In the genomic region with DNA sequence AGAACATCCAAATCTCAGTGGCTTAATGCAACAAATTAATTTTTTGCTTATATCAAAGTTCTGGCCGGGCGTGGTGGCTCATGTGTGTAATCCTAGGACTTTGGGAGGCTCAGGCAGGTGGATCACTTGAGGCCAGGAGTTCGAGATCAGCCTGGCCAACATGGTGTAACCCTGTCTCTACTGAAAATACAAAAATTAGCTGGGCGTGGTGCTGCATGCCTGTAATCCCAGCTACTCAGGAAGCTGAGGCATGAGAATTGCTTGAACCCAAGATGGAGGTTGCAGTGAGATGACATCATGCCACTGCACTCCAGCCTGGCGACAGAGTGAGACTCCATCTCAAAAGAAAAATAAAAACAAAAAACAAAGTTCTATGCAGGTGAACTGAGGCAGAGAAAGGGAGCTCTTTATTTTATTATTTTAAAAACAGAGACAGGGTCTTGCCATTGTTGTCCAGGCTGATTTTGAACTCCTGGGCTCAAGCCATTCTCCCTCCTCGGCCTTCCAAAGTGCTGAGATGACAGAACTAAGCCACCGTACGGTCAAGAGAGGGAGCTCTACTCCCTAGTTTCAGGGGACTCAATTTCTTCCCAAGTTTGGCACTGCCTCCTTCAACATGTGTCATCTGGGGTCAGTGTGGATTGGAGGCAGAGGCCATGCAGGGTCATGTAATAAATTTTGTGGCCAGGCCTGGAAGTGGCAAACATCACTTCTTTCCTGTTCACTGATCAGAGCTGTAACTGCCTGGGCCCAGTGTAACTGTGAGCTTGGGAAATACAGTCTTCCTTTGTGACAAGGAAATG, we compare ENCODE assay signal across 1 cellular context.
TF ChIP-seq lines count a peak whose summit lies in the region.

No MANE protein-coding gene starts in this region.

TF ChIP-seq in K562, 482 proteins besides CTCF, POLR2A, EP300 and RAD21 (continues in another document):
- TF ChIP-seq MAFF (IDR thresholded peaks at IDR 0.05; ENCODE audit: low read length) = peak; percentile 95
- no peak for TF ChIP-seq ZNF384 (IDR thresholded peaks at IDR 0.05; ENCODE audit: low read depth, low read length)
- TF ChIP-seq, protein P1, sequence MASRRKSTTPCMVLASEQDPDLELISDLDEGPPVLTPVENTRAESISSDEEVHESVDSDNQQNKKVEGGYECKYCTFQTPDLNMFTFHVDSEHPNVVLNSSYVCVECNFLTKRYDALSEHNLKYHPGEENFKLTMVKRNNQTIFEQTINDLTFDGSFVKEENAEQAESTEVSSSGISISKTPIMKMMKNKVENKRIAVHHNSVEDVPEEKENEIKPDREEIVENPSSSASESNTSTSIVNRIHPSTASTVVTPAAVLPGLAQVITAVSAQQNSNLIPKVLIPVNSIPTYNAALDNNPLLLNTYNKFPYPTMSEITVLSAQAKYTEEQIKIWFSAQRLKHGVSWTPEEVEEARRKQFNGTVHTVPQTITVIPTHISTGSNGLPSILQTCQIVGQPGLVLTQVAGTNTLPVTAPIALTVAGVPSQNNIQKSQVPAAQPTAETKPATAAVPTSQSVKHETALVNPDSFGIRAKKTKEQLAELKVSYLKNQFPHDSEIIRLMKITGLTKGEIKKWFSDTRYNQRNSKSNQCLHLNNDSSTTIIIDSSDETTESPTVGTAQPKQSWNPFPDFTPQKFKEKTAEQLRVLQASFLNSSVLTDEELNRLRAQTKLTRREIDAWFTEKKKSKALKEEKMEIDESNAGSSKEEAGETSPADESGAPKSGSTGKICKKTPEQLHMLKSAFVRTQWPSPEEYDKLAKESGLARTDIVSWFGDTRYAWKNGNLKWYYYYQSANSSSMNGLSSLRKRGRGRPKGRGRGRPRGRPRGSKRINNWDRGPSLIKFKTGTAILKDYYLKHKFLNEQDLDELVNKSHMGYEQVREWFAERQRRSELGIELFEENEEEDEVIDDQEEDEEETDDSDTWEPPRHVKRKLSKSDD (conservative IDR thresholded peaks at IDR 0.05; ENCODE audit: low read length) = no peak
- 0 out of 2 replicates have a peak, but pooled peaks have one; percentile 12 for TF ChIP-seq PYGO2 (tag; IDR thresholded peaks at IDR 0.05)
- TF ChIP-seq, protein P2, sequence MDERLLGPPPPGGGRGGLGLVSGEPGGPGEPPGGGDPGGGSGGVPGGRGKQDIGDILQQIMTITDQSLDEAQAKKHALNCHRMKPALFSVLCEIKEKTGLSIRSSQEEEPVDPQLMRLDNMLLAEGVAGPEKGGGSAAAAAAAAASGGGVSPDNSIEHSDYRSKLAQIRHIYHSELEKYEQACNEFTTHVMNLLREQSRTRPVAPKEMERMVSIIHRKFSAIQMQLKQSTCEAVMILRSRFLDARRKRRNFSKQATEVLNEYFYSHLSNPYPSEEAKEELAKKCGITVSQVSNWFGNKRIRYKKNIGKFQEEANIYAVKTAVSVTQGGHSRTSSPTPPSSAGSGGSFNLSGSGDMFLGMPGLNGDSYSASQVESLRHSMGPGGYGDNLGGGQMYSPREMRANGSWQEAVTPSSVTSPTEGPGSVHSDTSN (CRISPR knock-in tag; IDR thresholded peaks at IDR 0.05; ENCODE audit: low read depth) = no peak
- TF ChIP-seq, protein P2 (tag; conservative IDR thresholded peaks at IDR 0.05; ENCODE audit: low read depth) = peak; percentile 90
- TF ChIP-seq ATF7 (IDR thresholded peaks at IDR 0.05) = peak; percentile 92
- TF ChIP-seq MEIS2 (IDR thresholded peaks at IDR 0.05; ENCODE audit: partially characterized antibody) = peak; percentile 81
- TF ChIP-seq, protein P3, sequence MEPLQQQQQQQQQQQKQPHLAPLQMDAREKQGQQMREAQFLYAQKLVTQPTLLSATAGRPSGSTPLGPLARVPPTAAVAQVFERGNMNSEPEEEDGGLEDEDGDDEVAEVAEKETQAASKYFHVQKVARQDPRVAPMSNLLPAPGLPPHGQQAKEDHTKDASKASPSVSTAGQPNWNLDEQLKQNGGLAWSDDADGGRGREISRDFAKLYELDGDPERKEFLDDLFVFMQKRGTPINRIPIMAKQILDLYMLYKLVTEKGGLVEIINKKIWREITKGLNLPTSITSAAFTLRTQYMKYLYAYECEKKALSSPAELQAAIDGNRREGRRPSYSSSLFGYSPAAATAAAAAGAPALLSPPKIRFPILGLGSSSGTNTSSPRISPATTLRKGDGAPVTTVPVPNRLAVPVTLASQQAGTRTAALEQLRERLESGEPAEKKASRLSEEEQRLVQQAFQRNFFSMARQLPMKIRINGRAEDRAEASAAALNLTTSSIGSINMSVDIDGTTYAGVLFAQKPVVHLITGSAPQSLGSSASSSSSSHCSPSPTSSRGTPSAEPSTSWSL (CRISPR knock-in tag; IDR thresholded peaks at IDR 0.05; ENCODE audit: borderline replicate concordance) = no peak
- TF ChIP-seq ZNF143 (CRISPR knock-in tag; IDR thresholded peaks at IDR 0.05) = 0 out of 2 replicates have a peak, but pooled peaks have one; percentile 34
- no peak for TF ChIP-seq NCOA2 (IDR thresholded peaks at IDR 0.05; ENCODE audit: partially characterized antibody in 2 of 2)
- TF ChIP-seq C11orf30 (IDR thresholded peaks at IDR 0.05; ENCODE audit: low read depth) = peak; percentile 98
- TF ChIP-seq CTBP1 (IDR thresholded peaks at IDR 0.05; ENCODE audit: borderline replicate concordance) = peak; percentile 41; the same call in 1 of the 2 replicates
- TF ChIP-seq SRF (CRISPR knock-in tag; IDR thresholded peaks at IDR 0.05) = peak in 1 of 2 experiments; percentile 86; a peak in 2 of 4 replicates
- TF ChIP-seq, protein P4, sequence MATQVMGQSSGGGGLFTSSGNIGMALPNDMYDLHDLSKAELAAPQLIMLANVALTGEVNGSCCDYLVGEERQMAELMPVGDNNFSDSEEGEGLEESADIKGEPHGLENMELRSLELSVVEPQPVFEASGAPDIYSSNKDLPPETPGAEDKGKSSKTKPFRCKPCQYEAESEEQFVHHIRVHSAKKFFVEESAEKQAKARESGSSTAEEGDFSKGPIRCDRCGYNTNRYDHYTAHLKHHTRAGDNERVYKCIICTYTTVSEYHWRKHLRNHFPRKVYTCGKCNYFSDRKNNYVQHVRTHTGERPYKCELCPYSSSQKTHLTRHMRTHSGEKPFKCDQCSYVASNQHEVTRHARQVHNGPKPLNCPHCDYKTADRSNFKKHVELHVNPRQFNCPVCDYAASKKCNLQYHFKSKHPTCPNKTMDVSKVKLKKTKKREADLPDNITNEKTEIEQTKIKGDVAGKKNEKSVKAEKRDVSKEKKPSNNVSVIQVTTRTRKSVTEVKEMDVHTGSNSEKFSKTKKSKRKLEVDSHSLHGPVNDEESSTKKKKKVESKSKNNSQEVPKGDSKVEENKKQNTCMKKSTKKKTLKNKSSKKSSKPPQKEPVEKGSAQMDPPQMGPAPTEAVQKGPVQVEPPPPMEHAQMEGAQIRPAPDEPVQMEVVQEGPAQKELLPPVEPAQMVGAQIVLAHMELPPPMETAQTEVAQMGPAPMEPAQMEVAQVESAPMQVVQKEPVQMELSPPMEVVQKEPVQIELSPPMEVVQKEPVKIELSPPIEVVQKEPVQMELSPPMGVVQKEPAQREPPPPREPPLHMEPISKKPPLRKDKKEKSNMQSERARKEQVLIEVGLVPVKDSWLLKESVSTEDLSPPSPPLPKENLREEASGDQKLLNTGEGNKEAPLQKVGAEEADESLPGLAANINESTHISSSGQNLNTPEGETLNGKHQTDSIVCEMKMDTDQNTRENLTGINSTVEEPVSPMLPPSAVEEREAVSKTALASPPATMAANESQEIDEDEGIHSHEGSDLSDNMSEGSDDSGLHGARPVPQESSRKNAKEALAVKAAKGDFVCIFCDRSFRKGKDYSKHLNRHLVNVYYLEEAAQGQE (CRISPR knock-in tag; IDR thresholded peaks at IDR 0.05; ENCODE audit: low read depth) = no peak
- no peak for TF ChIP-seq HNRNPK (IDR thresholded peaks at IDR 0.05; ENCODE audit: low read depth, low read length, poor library complexity, severe bottlenecking)
- TF ChIP-seq RBBP5 (IDR thresholded peaks at IDR 0.05; ENCODE audit: borderline replicate concordance, insufficient read depth, low read length, poor library complexity, severe bottlenecking) = peak; percentile 60
- TF ChIP-seq, protein P5, sequence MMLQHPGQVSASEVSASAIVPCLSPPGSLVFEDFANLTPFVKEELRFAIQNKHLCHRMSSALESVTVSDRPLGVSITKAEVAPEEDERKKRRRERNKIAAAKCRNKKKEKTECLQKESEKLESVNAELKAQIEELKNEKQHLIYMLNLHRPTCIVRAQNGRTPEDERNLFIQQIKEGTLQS (IDR thresholded peaks at IDR 0.05) = peak; percentile 93
- TF ChIP-seq, protein P5 (CRISPR knock-in tag; conservative IDR thresholded peaks at IDR 0.05) = no peak
- TF ChIP-seq POLR2AphosphoS2 (IDR thresholded peaks at IDR 0.05; ENCODE audit: low read length) = no peak
- TF ChIP-seq MYNN (IDR thresholded peaks at IDR 0.05) = 0 out of 2 replicates have a peak, but pooled peaks have one; percentile 38
- TF ChIP-seq MYNN (CRISPR knock-in tag; IDR thresholded peaks at IDR 0.05) = no peak
- peak; percentile 46; the same call in 1 of the 2 replicates for TF ChIP-seq JUND (IDR thresholded peaks at IDR 0.05; ENCODE audit: borderline replicate concordance, low read depth, low read length)
- peak; percentile 28; the same call in 1 of the 3 replicates for TF ChIP-seq JUND (tag; IDR thresholded peaks at IDR 0.05; ENCODE audit: borderline replicate concordance, low read depth, low read length)
- TF ChIP-seq ZBTB7A (IDR thresholded peaks at IDR 0.05; ENCODE audit: borderline replicate concordance, control insufficient read depth, low read depth, low read length) = no peak
- TF ChIP-seq, protein P6, sequence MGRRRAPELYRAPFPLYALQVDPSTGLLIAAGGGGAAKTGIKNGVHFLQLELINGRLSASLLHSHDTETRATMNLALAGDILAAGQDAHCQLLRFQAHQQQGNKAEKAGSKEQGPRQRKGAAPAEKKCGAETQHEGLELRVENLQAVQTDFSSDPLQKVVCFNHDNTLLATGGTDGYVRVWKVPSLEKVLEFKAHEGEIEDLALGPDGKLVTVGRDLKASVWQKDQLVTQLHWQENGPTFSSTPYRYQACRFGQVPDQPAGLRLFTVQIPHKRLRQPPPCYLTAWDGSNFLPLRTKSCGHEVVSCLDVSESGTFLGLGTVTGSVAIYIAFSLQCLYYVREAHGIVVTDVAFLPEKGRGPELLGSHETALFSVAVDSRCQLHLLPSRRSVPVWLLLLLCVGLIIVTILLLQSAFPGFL (CRISPR knock-in tag; IDR thresholded peaks at IDR 0.05) = no peak
- TF ChIP-seq HDAC8 (tag; IDR thresholded peaks at IDR 0.05) = no peak
- TF ChIP-seq ELF1 (tag; IDR thresholded peaks at IDR 0.05) = no peak
- no peak for TF ChIP-seq NR2C2 (CRISPR knock-in tag; IDR thresholded peaks at IDR 0.05)
- TF ChIP-seq NR2C2 (tag; IDR thresholded peaks at IDR 0.05) = peak; percentile 85
- TF ChIP-seq ARID1B (IDR thresholded peaks at IDR 0.05) = no peak; the same call in 1 of the 2 replicates
- 0 out of 2 replicates have a peak, but pooled peaks have one; percentile 21 for TF ChIP-seq CXXC5 (CRISPR knock-in tag; IDR thresholded peaks at IDR 0.05)
- no peak for TF ChIP-seq POLR2B (IDR thresholded peaks at IDR 0.05; ENCODE audit: low read depth, partially characterized antibody)
- TF ChIP-seq SMAD3 (CRISPR knock-in tag; conservative IDR thresholded peaks at IDR 0.05) = 0 out of 2 replicates have a peak, but pooled peaks have one; percentile 58
- no peak for TF ChIP-seq FOXK2 (conservative IDR thresholded peaks at IDR 0.05 in 1 of 2, IDR thresholded peaks at IDR 0.05 in 1 of 2; ENCODE audit: low read depth in 2 of 2)
- peak; percentile 35 for TF ChIP-seq SMAD4 (CRISPR knock-in tag; conservative IDR thresholded peaks at IDR 0.05)
- TF ChIP-seq HMG20B (CRISPR knock-in tag; IDR thresholded peaks at IDR 0.05) = no peak
- TF ChIP-seq ZNF217 (CRISPR knock-in tag; IDR thresholded peaks at IDR 0.05) = no peak
- TF ChIP-seq EWSR1 (IDR thresholded peaks at IDR 0.05; ENCODE audit: borderline replicate concordance, low read depth, partially characterized antibody) = no peak
- TF ChIP-seq, protein P7, sequence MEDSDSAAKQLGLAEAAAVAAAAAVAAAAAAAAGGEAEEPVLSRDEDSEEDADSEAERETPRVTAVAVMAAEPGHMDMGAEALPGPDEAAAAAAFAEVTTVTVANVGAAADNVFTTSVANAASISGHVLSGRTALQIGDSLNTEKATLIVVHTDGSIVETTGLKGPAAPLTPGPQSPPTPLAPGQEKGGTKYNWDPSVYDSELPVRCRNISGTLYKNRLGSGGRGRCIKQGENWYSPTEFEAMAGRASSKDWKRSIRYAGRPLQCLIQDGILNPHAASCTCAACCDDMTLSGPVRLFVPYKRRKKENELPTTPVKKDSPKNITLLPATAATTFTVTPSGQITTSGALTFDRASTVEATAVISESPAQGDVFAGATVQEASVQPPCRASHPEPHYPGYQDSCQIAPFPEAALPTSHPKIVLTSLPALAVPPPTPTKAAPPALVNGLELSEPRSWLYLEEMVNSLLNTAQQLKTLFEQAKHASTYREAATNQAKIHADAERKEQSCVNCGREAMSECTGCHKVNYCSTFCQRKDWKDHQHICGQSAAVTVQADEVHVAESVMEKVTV (CRISPR knock-in tag; IDR thresholded peaks at IDR 0.05) = peak; percentile 74
- TF ChIP-seq, protein P8, sequence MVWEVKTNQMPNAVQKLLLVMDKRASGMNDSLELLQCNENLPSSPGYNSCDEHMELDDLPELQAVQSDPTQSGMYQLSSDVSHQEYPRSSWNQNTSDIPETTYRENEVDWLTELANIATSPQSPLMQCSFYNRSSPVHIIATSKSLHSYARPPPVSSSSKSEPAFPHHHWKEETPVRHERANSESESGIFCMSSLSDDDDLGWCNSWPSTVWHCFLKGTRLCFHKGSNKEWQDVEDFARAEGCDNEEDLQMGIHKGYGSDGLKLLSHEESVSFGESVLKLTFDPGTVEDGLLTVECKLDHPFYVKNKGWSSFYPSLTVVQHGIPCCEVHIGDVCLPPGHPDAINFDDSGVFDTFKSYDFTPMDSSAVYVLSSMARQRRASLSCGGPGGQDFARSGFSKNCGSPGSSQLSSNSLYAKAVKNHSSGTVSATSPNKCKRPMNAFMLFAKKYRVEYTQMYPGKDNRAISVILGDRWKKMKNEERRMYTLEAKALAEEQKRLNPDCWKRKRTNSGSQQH (CRISPR knock-in tag; IDR thresholded peaks at IDR 0.05) = no peak
- peak; percentile 53 for TF ChIP-seq EP400 (IDR thresholded peaks at IDR 0.05)
- TF ChIP-seq, protein P9, sequence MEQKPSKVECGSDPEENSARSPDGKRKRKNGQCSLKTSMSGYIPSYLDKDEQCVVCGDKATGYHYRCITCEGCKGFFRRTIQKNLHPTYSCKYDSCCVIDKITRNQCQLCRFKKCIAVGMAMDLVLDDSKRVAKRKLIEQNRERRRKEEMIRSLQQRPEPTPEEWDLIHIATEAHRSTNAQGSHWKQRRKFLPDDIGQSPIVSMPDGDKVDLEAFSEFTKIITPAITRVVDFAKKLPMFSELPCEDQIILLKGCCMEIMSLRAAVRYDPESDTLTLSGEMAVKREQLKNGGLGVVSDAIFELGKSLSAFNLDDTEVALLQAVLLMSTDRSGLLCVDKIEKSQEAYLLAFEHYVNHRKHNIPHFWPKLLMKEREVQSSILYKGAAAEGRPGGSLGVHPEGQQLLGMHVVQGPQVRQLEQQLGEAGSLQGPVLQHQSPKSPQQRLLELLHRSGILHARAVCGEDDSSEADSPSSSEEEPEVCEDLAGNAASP (IDR thresholded peaks at IDR 0.05) = peak; percentile 91
- TF ChIP-seq TEAD2 (tag; IDR thresholded peaks at IDR 0.05) = no peak
